22 cellular contexts compared by ENCODE assay signal in genomic region chr13:28199089-28199488, GRCh38.
"Had no signal": no experiment of that assay in that cellular context is flagged by ENCODE, and none has a peak within 500 bp of the region (broad histone marks: within the 10 kb centered on the region; RNA-seq: fewer than 3 reads in every experiment).

No MANE protein-coding gene starts in this region.

- H3K27me3 Mint-ChIP-seq: activated CD4-positive, alpha-beta memory T cell treated with anti-CD3 and anti-CD28 coated beads for 36 hours; activated CD4-positive, alpha-beta T cell treated with anti-CD3 and anti-CD28 coated beads for 36 hours; activated naive CD8-positive, alpha-beta T cell; naive thymus-derived CD8-positive, alpha-beta T cell; stimulated activated naive B cell treated with anti-CD40 and anti-IgM and Interleukin-4, amounts not matched to agents 10 μg/mL and 1 μg/mL and 100 μg/mL, for 72 hours; T-helper 17 cell had no signal

- ATAC-seq: activated CD4-positive, alpha-beta T cell treated with anti-CD3 and anti-CD28 coated beads for 36 hours; body of pancreas; gastrocnemius medialis; heart right ventricle; left lobe of liver; naive thymus-derived CD8-positive, alpha-beta T cell; stimulated activated naive B cell treated with anti-CD40 and anti-IgM and Interleukin-4, amounts not matched to agents 10 μg/mL and 1 μg/mL and 100 μg/mL, for 72 hours; T-helper 17 cell had no signal

- H3K36me3 ChIP-seq: right atrium auricular region had no signal

- H3K9me3 Mint-ChIP-seq: activated CD4-positive, alpha-beta memory T cell treated with anti-CD3 and anti-CD28 coated beads for 36 hours; naive thymus-derived CD8-positive, alpha-beta T cell; stimulated activated naive B cell treated with anti-CD40 and anti-IgM and Interleukin-4, amounts not matched to agents 10 μg/mL and 1 μg/mL and 100 μg/mL, for 72 hours had no signal

- H3K4me3 ChIP-seq: body of pancreas, gastrocnemius medialis, heart right ventricle, right atrium auricular region, tibial artery, vagina had no signal

- H3K4me3 Mint-ChIP-seq: activated CD4-positive, alpha-beta memory T cell treated with anti-CD3 and anti-CD28 coated beads for 36 hours; activated CD4-positive, alpha-beta T cell treated with anti-CD3 and anti-CD28 coated beads for 36 hours; activated naive CD8-positive, alpha-beta T cell; naive thymus-derived CD8-positive, alpha-beta T cell; stimulated activated naive B cell treated with anti-CD40 and anti-IgM and Interleukin-4, amounts not matched to agents 10 μg/mL and 1 μg/mL and 100 μg/mL, for 72 hours; T-helper 17 cell had no signal

- DNase-seq: activated CD4-positive, alpha-beta memory T cell treated with anti-CD3 and anti-CD28 coated beads for 36 hours; activated CD4-positive, alpha-beta T cell treated with anti-CD3 and anti-CD28 coated beads for 36 hours; activated effector memory CD4-positive, alpha-beta T cell treated with anti-CD3 and anti-CD28 coated beads, Interleukin-2, amount 50 U/mL, for 16 hours; activated T-cell treated with anti-CD3 and anti-CD28 coated beads, Interleukin-2, amount 50 U/mL, for 48 hours; amygdala; body of pancreas; effector CD8-positive, alpha-beta T cell; gastrocnemius medialis; heart right ventricle; naive thymus-derived CD8-positive, alpha-beta T cell; stimulated activated CD4-positive, alpha-beta T cell treated with anti-CD3 and anti-CD28 coated beads, Interleukin-15, amount 100 ng/mL, for 24 hours; stimulated activated CD4-positive, alpha-beta T cell treated with anti-CD3 and anti-CD28 coated beads, Interleukin-4, amount 100 ng/mL, for 1 hour; stimulated activated naive B cell treated with anti-CD40 and anti-IgM and Interleukin-4, amounts not matched to agents 10 μg/mL and 1 μg/mL and 100 μg/mL, for 72 hours; T-helper 17 cell; tibial artery; WERI-Rb-1 had no signal

- H3K27me3 ChIP-seq: body of pancreas, gastrocnemius medialis, heart right ventricle, right atrium auricular region, tibial artery, vagina had no signal

- H3K4me1 ChIP-seq: gastrocnemius medialis, heart right ventricle, right atrium auricular region, tibial artery, vagina had no signal

- H3K27ac ChIP-seq: body of pancreas, epithelial cell of prostate, gastrocnemius medialis, heart right ventricle, right atrium auricular region, tibial artery, vagina, WERI-Rb-1 had no signal

- H3K27ac Mint-ChIP-seq: activated CD4-positive, alpha-beta memory T cell treated with anti-CD3 and anti-CD28 coated beads for 36 hours; activated CD4-positive, alpha-beta T cell treated with anti-CD3 and anti-CD28 coated beads for 36 hours; activated naive CD8-positive, alpha-beta T cell; naive thymus-derived CD8-positive, alpha-beta T cell; stimulated activated naive B cell treated with anti-CD40 and anti-IgM and Interleukin-4, amounts not matched to agents 10 μg/mL and 1 μg/mL and 100 μg/mL, for 72 hours; T-helper 17 cell had no signal

- FAIRE-seq: islet of Langerhans had no signal

- H3K9me3 ChIP-seq: body of pancreas, gastrocnemius medialis, heart right ventricle, right atrium auricular region, tibial artery, vagina had no signal
